In the genomic region with DNA sequence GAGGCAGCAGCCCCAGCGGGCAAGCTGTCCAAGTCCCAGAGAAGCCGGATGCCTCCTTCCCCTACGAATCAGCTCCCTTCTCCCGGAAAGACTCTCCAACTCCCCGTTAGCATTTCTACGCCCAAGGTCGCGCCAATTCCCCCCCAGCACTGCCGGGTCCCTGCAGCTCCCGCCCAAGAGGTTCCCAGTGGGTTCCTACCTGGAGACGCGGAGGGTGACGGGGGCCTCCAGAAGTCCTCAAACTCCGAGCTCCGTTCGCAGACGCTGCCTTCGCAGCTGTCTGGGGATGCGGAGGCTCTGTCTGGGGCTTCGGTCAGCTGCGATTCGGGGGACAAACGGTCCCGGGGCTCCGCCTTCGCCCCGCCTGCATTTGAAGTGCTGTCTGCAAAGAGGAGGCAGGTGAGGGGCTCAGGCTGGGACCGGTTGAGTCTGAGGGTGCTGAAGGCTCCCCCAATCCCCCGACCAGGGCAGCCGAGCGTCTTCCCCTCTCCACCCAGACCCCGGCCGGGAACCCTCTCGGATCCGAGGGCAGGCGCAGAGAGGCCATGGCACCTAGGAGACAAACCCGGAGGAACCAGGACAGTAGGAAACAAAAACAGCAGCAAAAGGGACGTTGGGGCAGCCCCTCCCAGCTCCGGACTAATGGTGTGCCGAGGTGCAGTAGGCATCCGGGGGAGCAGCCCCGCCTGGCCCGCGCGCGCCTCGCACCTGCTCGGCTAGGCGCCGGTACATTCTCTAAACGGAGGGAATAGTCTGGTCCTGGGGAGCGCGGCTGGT, we compare ENCODE assay signal across 8 cellular contexts. TPM values are rescaled to one million over a fixed set of nuclear protein-coding genes. Genes with fewer than 3 reads are reported as not detected.
DNase-seq lines count a peak whose midpoint lies in the region; ATAC-seq and TF ChIP-seq lines count a peak whose summit lies in the region.

No MANE protein-coding gene starts in this region.

- DNase-seq in NCI-H2029 (lab: John Stamatoyannopoulos, UW) (peak; percentile 55), NCI-H2029 treated with DMSO at 0.1 percent for 48 hours (lab: John Stamatoyannopoulos, UW) (no peak), OCI-LY7 (ENCODE audit: low spot score) (no peak), lung (ENCODE audit: low spot score) (no peak), type B pancreatic cell (ENCODE audit: extremely low spot score, unreplicated experiment) (no peak)

- H4K20me1 ChIP-seq in OCI-LY7 (ENCODE audit: insufficient read depth, low read length), result no peaks in the 10 kb centered on the region

- H3K27me3 Mint-ChIP-seq in brain, result peaks cover 99% of the 10 kb centered on the region
- H3K27me3 Mint-ChIP-seq in type B pancreatic cell, result peaks cover 94% of the 10 kb centered on the region

- no peak overlapping the region for H3K27ac ChIP-seq in OCI-LY7 (ENCODE audit: low read depth, low read length, poor library complexity, severe bottlenecking)
- no peak overlapping the region for H3K27ac ChIP-seq in lung (ENCODE audit: low read depth in 1 of 2, low read length in 1 of 2)

- H3K27ac Mint-ChIP-seq in brain (no peak overlapping the region), type B pancreatic cell (no peak overlapping the region)

- WGBS in lung, 2 donors, result 1 to 4% methylated on average over 53 of the region's 53 CpGs

- no peak overlapping the region for H3K4me3 ChIP-seq in OCI-LY7 (ENCODE audit: low read depth, low read length, poor library complexity, severe bottlenecking)
- H3K4me3 ChIP-seq in lung, result peak overlapping the region; percentile 12

- H3K36me3 ChIP-seq in OCI-LY7 (ENCODE audit: insufficient read depth, low read length) (no peaks in the 10 kb centered on the region), lung (ENCODE audit: control insufficient read depth in 2 of 2, insufficient read depth in 2 of 2, low read length in 2 of 2) (no peaks in the 10 kb centered on the region)

- no peaks in the 10 kb centered on the region for H3K9me2 ChIP-seq in OCI-LY7 (ENCODE audit: insufficient read depth, low read length)

- H3K4me2 ChIP-seq in OCI-LY7 (ENCODE audit: low read length), result peak overlapping the region; percentile 98; the same call in 1 of the 2 replicates

- no peak overlapping the region for H2AFZ ChIP-seq in OCI-LY7 (ENCODE audit: low read length)

- H3K36me3 Mint-ChIP-seq in brain (no peaks in the 10 kb centered on the region), type B pancreatic cell (no peaks in the 10 kb centered on the region)

- intact Hi-C loops in OCI-LY7 (cut with micrococcal nuclease; ENCODE audit: unreplicated experiment), result no loop called here

- no peaks in the 10 kb centered on the region for H3K79me2 ChIP-seq in OCI-LY7 (ENCODE audit: insufficient read depth, low read depth, low read length)

- POLR2A ChIA-PET in OCI-LY7 (lab: Charles Lee), result interaction anchor here (1.1 kb wide), 1 partner anchor 12 kb away, joined by 3 read pairs; no protein-coding TSS in a partner anchor

- H3K9me3 ChIP-seq in OCI-LY7 (ENCODE audit: low read length) (no peaks in the 10 kb centered on the region), lung (ENCODE audit: control insufficient read depth in 2 of 2, insufficient read depth in 1 of 2, low read length in 1 of 2) (peaks cover 0 to 10% of the 10 kb centered on the region in 2 donors)

- H3K27me3 ChIP-seq in lung (ENCODE audit: control insufficient read depth, insufficient read depth), result peaks cover 2% of the 10 kb centered on the region

- ATAC-seq in lung (ENCODE audit: insufficient read depth, low FRiP score) (no peak), HG02798 (IDR thresholded peaks at IDR 0.05; ENCODE audit: poor library complexity, unreplicated experiment) (no peak), HG03025 (IDR thresholded peaks at IDR 0.05; ENCODE audit: low FRiP score, unreplicated experiment) (no peak)

- H3K4me1 ChIP-seq in OCI-LY7 (ENCODE audit: insufficient read depth, low read length, poor library complexity, severe bottlenecking), result peaks cover 24% of the 10 kb centered on the region
- H3K4me1 ChIP-seq in lung (ENCODE audit: control insufficient read depth in 2 of 2, insufficient read depth in 2 of 2, low read length in 2 of 2), result peaks cover 3 to 39% of the 10 kb centered on the region in 2 donors

- H3K4me1 Mint-ChIP-seq in brain (peaks cover 58% of the 10 kb centered on the region), type B pancreatic cell (ENCODE audit: unreplicated experiment) (peaks cover 20% of the 10 kb centered on the region)

- TF ChIP-seq CTCF in OCI-LY7 (conservative IDR thresholded peaks at IDR 0.05; ENCODE audit: low read length) (no peak), brain (conservative IDR thresholded peaks at IDR 0.05) (no peak), lung (IDR thresholded peaks at IDR 0.05; ENCODE audit: control extremely low read depth, extremely low read depth) (no peak), type B pancreatic cell (conservative IDR thresholded peaks at IDR 0.05) (no peak)

- CTCF ChIA-PET in OCI-LY7 (lab: Charles Lee; ENCODE audit: unreplicated experiment), result no interaction called here

- peaks cover 0 to 11% (median 7%) of the 10 kb centered on the region in 5 experiments for H3K9me3 Mint-ChIP-seq in brain
- H3K9me3 Mint-ChIP-seq in type B pancreatic cell, result no peaks in the 10 kb centered on the region

- H3K4me3 Mint-ChIP-seq in brain, result peak overlapping the region; percentile 65 to 88 (median 82)
- peak overlapping the region; percentile 82 for H3K4me3 Mint-ChIP-seq in type B pancreatic cell

- no TSS peak for BruUV-seq in OCI-LY7 (replicated peaks; lab: Mats Ljungman, UMichigan)

RNA-seq across cellular contexts. Expression of a gene that starts 3.9 kb away (rescaled TPM):
- total RNA-seq in OCI-LY7 (2014; rRNA removed; shearing (Covaris generic)), result 0.44 and 0.50 TPM in 2 replicates
- 0.30 and 1.1 TPM in 2 replicates for total RNA-seq in OCI-LY7 (2022)
- not detected for polyA plus RNA-seq in brain (ENCODE audit: insufficient read depth, low read depth, low replicate concordance)
- total RNA-seq in lung, result 1 to 10 TPM; 2.2 to 2.5 TPM
- 1 to 10 TPM in 1 of 2 donors, under 1 TPM in 1; 0.59 to 1.6 TPM for polyA plus RNA-seq in lung
- 0.10 and 0.17 TPM in 2 replicates for total RNA-seq in type B pancreatic cell (ENCODE audit: low replicate concordance)
